In genomic region chr11:85627998-85628770, GRCh38 we compare ENCODE assay signal across 8 cellular contexts. TPM values are rescaled to one million over a fixed set of nuclear protein-coding genes. Genes with fewer than 3 reads are reported as not detected.
A peak's percentile ranks its signal among the peaks of the same experiment; 100 is the strongest.
DNase-seq lines count a peak whose midpoint lies in the region; ATAC-seq and TF ChIP-seq lines count a peak whose summit lies in the region.

Gene TMEM126B (plus strand): TSS chr11:85628593. CDS start chr11:85628608, 15 bp downstream.

- H3K27me3 Mint-ChIP-seq in naive B cell = no peaks in the 10 kb centered on the region
- H3K27me3 Mint-ChIP-seq in stimulated activated memory B cell treated with anti-CD40 and anti-IgM and Interleukin-4, amounts not matched to agents 10 μg/mL and 1 μg/mL and 100 μg/mL, for 72 hours = no peaks in the 10 kb centered on the region

- H3K36me3 Mint-ChIP-seq in naive B cell = peaks cover 0 to 10% of the 10 kb centered on the region in 2 donors
- H3K36me3 Mint-ChIP-seq in stimulated activated memory B cell treated with anti-CD40 and anti-IgM and Interleukin-4, amounts not matched to agents 10 μg/mL and 1 μg/mL and 100 μg/mL, for 72 hours = peaks cover 6% of the 10 kb centered on the region

- H3K4me3 Mint-ChIP-seq in naive B cell = peak within 1 kb of the TSS; percentile 95 to 100 (median 99)
- peak within 1 kb of the TSS; percentile 93 for H3K4me3 Mint-ChIP-seq in stimulated activated memory B cell treated with anti-CD40 and anti-IgM and Interleukin-4, amounts not matched to agents 10 μg/mL and 1 μg/mL and 100 μg/mL, for 72 hours

- H3K9me2 ChIP-seq in Karpas-422 (replicated peaks; ENCODE audit: insufficient read depth, low read length) = no peaks in the 10 kb centered on the region

- TF ChIP-seq POLR2A in esophagus squamous epithelium (IDR thresholded peaks at IDR 0.05) = peak in 2 of 4 donors; percentile 85 to 87

- no peaks in the 10 kb centered on the region for H3K9me3 Mint-ChIP-seq in naive B cell
- H3K9me3 Mint-ChIP-seq in stimulated activated memory B cell treated with anti-CD40 and anti-IgM and Interleukin-4, amounts not matched to agents 10 μg/mL and 1 μg/mL and 100 μg/mL, for 72 hours = no peaks in the 10 kb centered on the region

- H3K27ac Mint-ChIP-seq in naive B cell = peak within 1 kb of the TSS; percentile 92 to 99 (median 97)
- H3K27ac Mint-ChIP-seq in stimulated activated memory B cell treated with anti-CD40 and anti-IgM and Interleukin-4, amounts not matched to agents 10 μg/mL and 1 μg/mL and 100 μg/mL, for 72 hours = peak within 1 kb of the TSS; percentile 86

- H3K27ac ChIP-seq in Karpas-422 (ENCODE audit: low read length) (peak within 1 kb of the TSS; percentile 3; the same call in 1 of the 2 replicates), esophagus squamous epithelium (peak within 1 kb of the TSS; percentile 87 to 98 (median 94))

- H3K4me2 ChIP-seq in Karpas-422 (ENCODE audit: low read depth, low read length, poor library complexity, severe bottlenecking) = peak within 1 kb of the TSS; percentile 94

- 0% methylated on average over 26 of the region's 41 CpGs for WGBS in esophagus squamous epithelium, 2 donors

- peaks cover 22 to 45% (median 26%) of the 10 kb centered on the region in 3 donors for H3K4me1 Mint-ChIP-seq in naive B cell
- H3K4me1 Mint-ChIP-seq in stimulated activated memory B cell treated with anti-CD40 and anti-IgM and Interleukin-4, amounts not matched to agents 10 μg/mL and 1 μg/mL and 100 μg/mL, for 72 hours = peaks cover 26% of the 10 kb centered on the region

- peaks cover 39% of the 10 kb centered on the region for H3K79me2 ChIP-seq in Karpas-422 (ENCODE audit: low read length)

- H3K9ac ChIP-seq in Karpas-422 (ENCODE audit: low read length) = peak within 1 kb of the TSS; percentile 77

- peaks cover 26% of the 10 kb centered on the region for H3K4me1 ChIP-seq in Karpas-422 (ENCODE audit: low read length)
- peaks cover 0 to 46% (median 14%) of the 10 kb centered on the region in 3 donors for H3K4me1 ChIP-seq in esophagus squamous epithelium

- ATAC-seq in GM21825 (IDR thresholded peaks at IDR 0.05; ENCODE audit: unreplicated experiment) = peak; percentile 99
- peak; percentile 96 to 97 for ATAC-seq in naive B cell (ENCODE audit: low read depth in 2 of 2)
- peak; percentile 100 for ATAC-seq in stimulated activated memory B cell treated with anti-CD40 and anti-IgM and Interleukin-4, amounts not matched to agents 10 μg/mL and 1 μg/mL and 100 μg/mL, for 72 hours

- TF ChIP-seq CTCF in esophagus squamous epithelium (IDR thresholded peaks at IDR 0.05) = no peak

- no peaks in the 10 kb centered on the region for H4K20me1 ChIP-seq in Karpas-422 (ENCODE audit: insufficient read depth, low read depth, low read length)

- no peaks in the 10 kb centered on the region for H3K9me3 ChIP-seq in Karpas-422 (ENCODE audit: low read length)
- H3K9me3 ChIP-seq in esophagus squamous epithelium = no peaks in the 10 kb centered on the region

- H3K27me3 ChIP-seq in Karpas-422 (ENCODE audit: low read length) (no peaks in the 10 kb centered on the region), esophagus squamous epithelium (no peaks in the 10 kb centered on the region)

- H3K36me3 ChIP-seq in Karpas-422 (ENCODE audit: insufficient read depth, low read length) (peaks cover 22% of the 10 kb centered on the region), esophagus squamous epithelium (peaks cover 0 to 18% (median 0%) of the 10 kb centered on the region in 3 donors)

- DNase-seq in DMS79 treated with DMSO at 0.1 percent for 48 hours (lab: John Stamatoyannopoulos, UW) (peak; percentile 99), Karpas-422 (peak; percentile 100), RKO (ENCODE audit: low spot score) (peak; percentile 98), activated T-helper 1 cell treated with Interleukin-2 at 50 U/mL for 16 hours (ENCODE audit: low read depth) (peak; percentile 93), esophagus squamous epithelium (lab: John Stamatoyannopoulos, UW) (peak; percentile 93), naive B cell (peak; percentile 95)

- peak within 1 kb of the TSS; percentile 91 for H2AFZ ChIP-seq in Karpas-422 (ENCODE audit: low read length)

- intact Hi-C loops in esophagus squamous epithelium (cut with DNase I) = no loop called here

- H3K4me3 ChIP-seq in Karpas-422 (ENCODE audit: low read length) (peak within 1 kb of the TSS; percentile 75), esophagus squamous epithelium (peak within 1 kb of the TSS; percentile 57 to 94 (median 81))

RNA-seq across cellular contexts. Expression of gene TMEM126B, which starts in this region (rescaled TPM):
- 92.1 and 188 TPM in 2 replicates for total RNA-seq in Karpas-422 (2014; rRNA removed; shearing (Covaris generic); ENCODE audit: low replicate concordance)
- 10 to 100 TPM; 13.6 to 43.0 (median 38.7) TPM for total RNA-seq in esophagus squamous epithelium
- polyA plus RNA-seq in naive B cell (ENCODE audit: low read depth in 6 of 6) = 10 to 100 TPM; 31.1 to 56.5 (median 45.0) TPM

Comparison
In these comparisons a context has a peak if more than half of its experiments do, and no peak if none do; other contexts are left out.
1. Peak in every context shown above with its lines: DNase-seq, ATAC-seq, H3K4me3 ChIP-seq and H3K27ac ChIP-seq.